Comparison of ENCODE assay signal across 9 cellular contexts in genomic region chr22:46012881-46013281, GRCh38. TPM values are rescaled to one million over a fixed set of nuclear protein-coding genes. Genes with fewer than 3 reads are reported as not detected.
DNase-seq lines count a peak whose midpoint lies in the region; ATAC-seq, FAIRE-seq and TF ChIP-seq lines count a peak whose summit lies in the region.
"Had no signal": no experiment of that assay in that cellular context is flagged by ENCODE, and none has a peak within 500 bp of the region (broad histone marks: within the 10 kb centered on the region; RNA-seq: fewer than 3 reads in every experiment).

No MANE protein-coding gene starts in this region.

- H3K9me1 ChIP-seq in endothelial cell of umbilical vein (replicated peaks; ENCODE audit: control insufficient read depth, extremely low read depth, insufficient read depth, low read length) = no peaks in the 10 kb centered on the region

- peak overlapping the region; percentile 87 to 90 (median 89) for H3K4me3 Mint-ChIP-seq in nephron

- peaks cover 23% of the 10 kb centered on the region for H3K4me1 ChIP-seq in A673 (ENCODE audit: insufficient read depth, low read length, poor library complexity, severe bottlenecking)
- H3K4me1 ChIP-seq in OCI-LY3 (ENCODE audit: low read length) = peaks cover 5% of the 10 kb centered on the region; the same call in 1 of the 2 replicates
- H3K4me1 ChIP-seq in endothelial cell of umbilical vein (ENCODE audit: control insufficient read depth, extremely low read depth, insufficient read depth, low read length) = peaks cover 13% of the 10 kb centered on the region

- CTCF ChIA-PET in A673 (lab: Charles Lee) (no interaction called here), endothelial cell of umbilical vein (lab: Charles Lee) (interaction anchor here (1.0 to 3.1 kb wide), 20 partner anchors 9 to 103 kb away, joined by 3 to 29 read pairs (median 6); no protein-coding TSS in a partner anchor)

- TF ChIP-seq CTCF in A673 (conservative IDR thresholded peaks at IDR 0.05; ENCODE audit: low read depth, low read length) (no peak), OCI-LY3 (IDR thresholded peaks at IDR 0.05; ENCODE audit: low read depth, low read length) (no peak), endothelial cell of umbilical vein (IDR thresholded peaks at IDR 0.05; ENCODE audit: extremely low read depth in 1 of 2, insufficient read depth in 1 of 2, low read depth in 1 of 2, low read length in 2 of 2) (no peak), nephron (IDR thresholded peaks at IDR 0.05; ENCODE audit: unreplicated experiment in 3 of 3) (no peak)

- no peak for DNase-seq in A673 (ENCODE audit: low spot score)
- no peak for DNase-seq in endothelial cell of umbilical vein (ENCODE audit: low read depth, low spot score)
- no peak for DNase-seq in T-helper 1 cell
- DNase-seq in medulla oblongata (ENCODE audit: extremely low spot score) = no peak

- no peaks in the 10 kb centered on the region for H4K20me1 ChIP-seq in OCI-LY3 (ENCODE audit: insufficient read depth, low read length)
- H4K20me1 ChIP-seq in endothelial cell of umbilical vein (replicated peaks; ENCODE audit: control insufficient read depth, extremely low read depth, insufficient read depth, low read length) = no peaks in the 10 kb centered on the region

- peak overlapping the region; percentile 83 for H3K4me2 ChIP-seq in OCI-LY3 (ENCODE audit: low read length)
- peak overlapping the region; percentile 86 for H3K4me2 ChIP-seq in endothelial cell of umbilical vein (ENCODE audit: insufficient read depth, low read length)

- H3K9ac ChIP-seq in OCI-LY3 (ENCODE audit: low read length) (peak overlapping the region; percentile 74), endothelial cell of umbilical vein (replicated peaks; ENCODE audit: extremely low read depth, insufficient read depth, low read length) (peak overlapping the region; percentile 28)

- no peaks in the 10 kb centered on the region for H3K36me3 Mint-ChIP-seq in nephron (ENCODE audit: low read depth)

- H3K27me3 ChIP-seq in A673 (replicated peaks; ENCODE audit: insufficient read depth, low read depth, low read length, poor library complexity) (no peaks in the 10 kb centered on the region), OCI-LY3 (ENCODE audit: low read depth, low read length) (no peaks in the 10 kb centered on the region), endothelial cell of umbilical vein (ENCODE audit: control insufficient read depth in 2 of 2, insufficient read depth in 2 of 2, low read length in 2 of 2) (no peaks in the 10 kb centered on the region)

- peaks cover 13% of the 10 kb centered on the region for H3K9me3 ChIP-seq in A673 (ENCODE audit: low read depth, low read length, poor library complexity, severe bottlenecking)
- H3K9me3 ChIP-seq in OCI-LY3 (ENCODE audit: insufficient read depth, low read length) = no peaks in the 10 kb centered on the region
- H3K9me3 ChIP-seq in endothelial cell of umbilical vein (replicated peaks; ENCODE audit: control insufficient read depth, insufficient read depth, low read length) = no peaks in the 10 kb centered on the region

- BruUV-seq in A673 (replicated peaks; lab: Mats Ljungman, UMichigan) (no TSS peak), endothelial cell of umbilical vein (replicated peaks; lab: Mats Ljungman, UMichigan) (no TSS peak)

- ATAC-seq in GM21515 (IDR thresholded peaks at IDR 0.05; ENCODE audit: unreplicated experiment) = no peak
- no peak for ATAC-seq in HG03045 (IDR thresholded peaks at IDR 0.05; ENCODE audit: unreplicated experiment)

- POLR2A ChIA-PET in A673 (lab: Charles Lee; ENCODE audit: low non-redundant PET) = no interaction called here
- POLR2A ChIA-PET in endothelial cell of umbilical vein (lab: Charles Lee) = interaction anchor here (0.6 to 1.3 kb wide), 3 partner anchors 16 to 277 kb away, joined by 3 to 4 read pairs (median 3); no protein-coding TSS in a partner anchor

- peaks cover 12% of the 10 kb centered on the region for H3K9me3 Mint-ChIP-seq in nephron

- H2AFZ ChIP-seq in OCI-LY3 (ENCODE audit: low read depth, low read length) (0 out of 2 replicates have a peak overlapping the region, but pooled peaks have one; percentile 19), endothelial cell of umbilical vein (ENCODE audit: low read depth, low read length) (peak overlapping the region; percentile 21)

- H3K36me3 ChIP-seq in A673 (ENCODE audit: insufficient read depth, low read length, poor library complexity, severe bottlenecking) = no peaks in the 10 kb centered on the region
- H3K36me3 ChIP-seq in OCI-LY3 (replicated peaks; ENCODE audit: low read depth, low read length) = no peaks in the 10 kb centered on the region
- H3K36me3 ChIP-seq in endothelial cell of umbilical vein (ENCODE audit: control insufficient read depth in 2 of 2, extremely low read depth in 1 of 2, insufficient read depth in 2 of 2, low read length in 2 of 2) = no peaks in the 10 kb centered on the region

- H3K27ac ChIP-seq in A673 (ENCODE audit: low read depth, low read length, poor library complexity, severe bottlenecking) = peak overlapping the region; percentile 82
- H3K27ac ChIP-seq in OCI-LY3 (ENCODE audit: low read length) = peak overlapping the region; percentile 36
- peak overlapping the region; percentile 50 for H3K27ac ChIP-seq in endothelial cell of umbilical vein (ENCODE audit: insufficient read depth, low read depth, low read length)

- H3K4me1 Mint-ChIP-seq in nephron = peaks cover 40% of the 10 kb centered on the region

- intact Hi-C loops in A673 (cut with micrococcal nuclease; ENCODE audit: unreplicated experiment) = loop anchor here (5.0 kb wide), 1 partner anchor 64 kb away; no protein-coding TSS in a partner anchor
- intact Hi-C loops in endothelial cell of umbilical vein (cut with micrococcal nuclease) = loop anchor here (1.0 to 2.0 kb wide), 4 partner anchors 16 to 103 kb away; no protein-coding TSS in a partner anchor

- FAIRE-seq in endothelial cell of umbilical vein (lab: Jason Lieb, UNC) = no peak

- TF ChIP-seq POLR2A in endothelial cell of umbilical vein (IDR thresholded peaks at IDR 0.05; ENCODE audit: low read depth, low read length) = no peak

- peaks cover 3% of the 10 kb centered on the region for H3K27me3 Mint-ChIP-seq in nephron (ENCODE audit: low read depth)

- peak overlapping the region; percentile 92 to 98 (median 96) for H3K27ac Mint-ChIP-seq in nephron

- dilution Hi-C loops in endothelial cell of umbilical vein (cut with MboI; ENCODE audit: extremely low pct_ligation_motif_present, low sequenced_read_pairs) = no loop called here

- H3K4me3 ChIP-seq in A673 (ENCODE audit: low read depth, low read length, poor library complexity, severe bottlenecking) (peak overlapping the region; percentile 58), OCI-LY3 (ENCODE audit: low read length) (peak overlapping the region; percentile 77), endothelial cell of umbilical vein (replicated peaks in 1 of 3; ENCODE audit: insufficient read depth in 1 of 3, low read depth in 1 of 3, low read length in 3 of 3) (no peak overlapping the region)

- H3K79me2 ChIP-seq in OCI-LY3 (ENCODE audit: low read length) (no peaks in the 10 kb centered on the region), endothelial cell of umbilical vein (ENCODE audit: control insufficient read depth, insufficient read depth, low read length) (no peaks in the 10 kb centered on the region)

TF ChIP-seq in endothelial cell of umbilical vein, 7 proteins besides CTCF, POLR2A, EP300 and RAD21:
- TF ChIP-seq, protein P1, sequence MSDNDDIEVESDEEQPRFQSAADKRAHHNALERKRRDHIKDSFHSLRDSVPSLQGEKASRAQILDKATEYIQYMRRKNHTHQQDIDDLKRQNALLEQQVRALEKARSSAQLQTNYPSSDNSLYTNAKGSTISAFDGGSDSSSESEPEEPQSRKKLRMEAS (IDR thresholded peaks at IDR 0.05; ENCODE audit: insufficient read depth, insufficient read length) = no peak
- no peak for TF ChIP-seq GATA2 (IDR thresholded peaks at IDR 0.05; ENCODE audit: insufficient read depth, insufficient read length, low read depth, low read length)
- no peak for TF ChIP-seq POLR2AphosphoS5 (IDR thresholded peaks at IDR 0.05; ENCODE audit: insufficient read depth, low read depth, low read length)
- TF ChIP-seq JUN (IDR thresholded peaks at IDR 0.05; ENCODE audit: borderline replicate concordance, insufficient read depth, insufficient read length, low read depth) = no peak
- no peak for TF ChIP-seq MYC (IDR thresholded peaks at IDR 0.05; ENCODE audit: low read depth, low read length)
- no peak for TF ChIP-seq EZH2 (IDR thresholded peaks at IDR 0.05; ENCODE audit: borderline replicate concordance, low read depth, low read length, severe bottlenecking)
- TF ChIP-seq FOS (IDR thresholded peaks at IDR 0.05; ENCODE audit: borderline replicate concordance, insufficient read depth, low read length) = no peak

RNA-seq across cellular contexts. Expression of gene WNT7B, which starts 35.9 kb away (rescaled TPM):
- total RNA-seq in A673 (2021) (not detected in 2 replicates), endothelial cell of umbilical vein (not detected in 2 replicates)
- polyA plus RNA-seq in endothelial cell of umbilical vein = not detected in 2 replicates
- not detected in 2 replicates for polyA plus RNA-seq in endothelial cell of umbilical vein (2011; cell fraction: cytosol; rRNA removed)
- not detected in 2 replicates for polyA plus RNA-seq in endothelial cell of umbilical vein (2011; cell fraction: nucleus; rRNA removed)
- polyA plus RNA-seq in endothelial cell of umbilical vein (2012) = not detected in 2 replicates
- not detected in 2 replicates for polyA minus RNA-seq in endothelial cell of umbilical vein
- polyA minus RNA-seq in endothelial cell of umbilical vein (2011; cell fraction: cytosol; rRNA and poly(A)+ RNA removed) = 5.2 TPM
- not detected in 2 replicates for polyA minus RNA-seq in endothelial cell of umbilical vein (2011; cell fraction: nucleus; rRNA and poly(A)+ RNA removed)
- total RNA-seq: T-helper 1 cell treated with Interleukin-12 subunit alpha and Interleukin-12 subunit beta and Interleukin-4 antibody, amounts not matched to agents 30 ng/mL and 1 ng/mL, for 36 hours had no signal

Comparison
In these comparisons a context has a peak if more than half of its experiments do, and no peak if none do; other contexts are left out.
1. H3K4me3 ChIP-seq: peak in A673 (single experiment) and OCI-LY3 (single experiment); none in endothelial cell of umbilical vein (0 of 3).
2. Peak in every context shown above with its lines, with median percentiles within 50 percentile points of each other: H3K27ac ChIP-seq.